Comparison of ENCODE assay signal across 16 cellular contexts in genomic region chr16:76985362-76985761, GRCh38.
A peak's percentile ranks its signal among the peaks of the same experiment; 100 is the strongest.
DNase-seq lines count a peak whose midpoint lies in the region; ATAC-seq and TF ChIP-seq lines count a peak whose summit lies in the region.
"Had no signal": no experiment of that assay in that cellular context is flagged by ENCODE, and none has a peak within 500 bp of the region (broad histone marks: within the 10 kb centered on the region; RNA-seq: fewer than 3 reads in every experiment).

No MANE protein-coding gene starts in this region.

- H3K4me2 ChIP-seq in mesenchymal stem cell (ENCODE audit: low read length, poor library complexity, severe bottlenecking): no peak overlapping the region
- H3K4me2 ChIP-seq: BLaER1 treated with 17β-estradiol and CSF1 and Interleukin-3, amounts not matched to agents 10 nM and 100 nM had no signal

- H3K9me3 ChIP-seq in mesenchymal stem cell (ENCODE audit: control insufficient read depth, low read length) (no peaks in the 10 kb centered on the region), esophagus muscularis mucosa (no peaks in the 10 kb centered on the region)

- ATAC-seq in HG02938 (IDR thresholded peaks at IDR 0.05; ENCODE audit: unreplicated experiment): no peak

- no peak overlapping the region for H3K23ac ChIP-seq in mesenchymal stem cell (ENCODE audit: low read length in 2 of 2)

- no peak overlapping the region for H3K9ac ChIP-seq in mesenchymal stem cell (ENCODE audit: low read length)
- H3K9ac ChIP-seq: BLaER1 treated with 17β-estradiol and CSF1 and Interleukin-3, amounts not matched to agents 10 nM and 100 nM had no signal

- TF ChIP-seq EP300 in esophagus muscularis mucosa (IDR thresholded peaks at IDR 0.05): no peak

- DNase-seq in Caki2 (ENCODE audit: low read depth) (peak; percentile 38), amniotic epithelial cell (ENCODE audit: low read depth) (peak; percentile 26), glomerular visceral epithelial cell (ENCODE audit: extremely low spot score) (peak; percentile 51), mesenchymal stem cell (no peak), esophagus muscularis mucosa (ENCODE audit: extremely low spot score) (no peak), coronary artery (ENCODE audit: low spot score) (no peak), NCI-H2029 treated with DMSO at 0.1 percent for 48 hours (lab: John Stamatoyannopoulos, UW) (no peak)
- DNase-seq: 8988T; Calu3; CD4-positive, CD25-positive, alpha-beta regulatory T cell; DMS 273 treated with DMSO at 0.1 percent for 48 hours; HCEC 1CT; HFFc6 had no signal

- 14% methylated on average over 2 of the region's 3 CpGs for WGBS in mesenchymal stem cell
- WGBS in esophagus muscularis mucosa: 43% methylated on average over 3 of the region's 3 CpGs

- no peak for TF ChIP-seq POLR2A in esophagus muscularis mucosa (IDR thresholded peaks at IDR 0.05; ENCODE audit: low read depth)

- TF ChIP-seq CTCF in esophagus muscularis mucosa (IDR thresholded peaks at IDR 0.05): no peak
- TF ChIP-seq CTCF in coronary artery (IDR thresholded peaks at IDR 0.05): no peak

- in situ Hi-C loops in Caki2 (cut with HindIII; ENCODE audit: low pct_unique_long_range_greater_than_20kb, low sequenced_read_pairs): no loop called here

- no peak overlapping the region for H3K4ac ChIP-seq in mesenchymal stem cell (ENCODE audit: low read depth in 1 of 2, low read length in 2 of 2)

- no peak overlapping the region for H2AFZ ChIP-seq in mesenchymal stem cell (ENCODE audit: low read depth, low read length)

- H3K4me3 ChIP-seq in mesenchymal stem cell (ENCODE audit: insufficient read depth in 1 of 2, low read depth in 1 of 2, low read length in 2 of 2) (no peak overlapping the region), esophagus muscularis mucosa (no peak overlapping the region), coronary artery (no peak overlapping the region)
- H3K4me3 ChIP-seq: BLaER1 treated with 17β-estradiol and CSF1 and Interleukin-3, amounts not matched to agents 10 nM and 100 nM had no signal

- intact Hi-C loops in esophagus muscularis mucosa (cut with DNase I): no loop called here

- H3K14ac ChIP-seq in mesenchymal stem cell (ENCODE audit: low read length in 2 of 2): no peak overlapping the region

- no peak overlapping the region for H4K8ac ChIP-seq in mesenchymal stem cell (ENCODE audit: low read length)

- no peak overlapping the region for H2BK120ac ChIP-seq in mesenchymal stem cell (ENCODE audit: low read depth, low read length)

- no peaks in the 10 kb centered on the region for H3K36me3 ChIP-seq in mesenchymal stem cell (ENCODE audit: control insufficient read depth in 1 of 2, insufficient read depth in 2 of 2, low read depth in 1 of 2, low read length in 2 of 2)
- no peaks in the 10 kb centered on the region for H3K36me3 ChIP-seq in esophagus muscularis mucosa
- H3K36me3 ChIP-seq: BLaER1 treated with 17β-estradiol and CSF1 and Interleukin-3, amounts not matched to agents 10 nM and 100 nM had no signal

- H4K91ac ChIP-seq in mesenchymal stem cell (ENCODE audit: low read length): no peak overlapping the region

- H3K27ac ChIP-seq in mesenchymal stem cell (ENCODE audit: low read length, poor library complexity, severe bottlenecking) (peak overlapping the region; percentile 37), esophagus muscularis mucosa (replicated peaks in 1 of 4) (no peak overlapping the region), coronary artery (no peak overlapping the region)
- H3K27ac ChIP-seq: BLaER1 treated with 17β-estradiol and CSF1 and Interleukin-3, amounts not matched to agents 10 nM and 100 nM; HL-60 had no signal

- peak overlapping the region; percentile 19 for H2BK5ac ChIP-seq in mesenchymal stem cell (ENCODE audit: low read depth, low read length, poor library complexity, severe bottlenecking)

- no peak overlapping the region for H2AK5ac ChIP-seq in mesenchymal stem cell (ENCODE audit: low read length, severe bottlenecking)

- no peak overlapping the region for H2BK12ac ChIP-seq in mesenchymal stem cell (ENCODE audit: low read length in 2 of 2)

- H3K18ac ChIP-seq in mesenchymal stem cell (ENCODE audit: low read depth in 1 of 2, low read length in 2 of 2): no peak overlapping the region

- H2BK15ac ChIP-seq in mesenchymal stem cell (ENCODE audit: low read depth, poor library complexity, severe bottlenecking): no peak overlapping the region

- no peaks in the 10 kb centered on the region for H3K27me3 ChIP-seq in mesenchymal stem cell (ENCODE audit: control insufficient read depth in 1 of 2, insufficient read depth in 1 of 2, low read length in 2 of 2)
- no peaks in the 10 kb centered on the region for H3K27me3 ChIP-seq in esophagus muscularis mucosa
- H3K27me3 ChIP-seq: BLaER1 treated with 17β-estradiol and CSF1 and Interleukin-3, amounts not matched to agents 10 nM and 100 nM had no signal

- H3K4me1 ChIP-seq in mesenchymal stem cell (ENCODE audit: control insufficient read depth, insufficient read depth, low read depth, low read length) (no peaks in the 10 kb centered on the region), esophagus muscularis mucosa (no peaks in the 10 kb centered on the region)
- H3K4me1 ChIP-seq: BLaER1 treated with 17β-estradiol and CSF1 and Interleukin-3, amounts not matched to agents 10 nM and 100 nM had no signal

- no peaks in the 10 kb centered on the region for H3K79me1 ChIP-seq in mesenchymal stem cell (replicated peaks; ENCODE audit: low read length, poor library complexity, severe bottlenecking)

Comparison
In these comparisons a context has a peak if more than half of its experiments do, and no peak if none do; other contexts are left out.
1. DNase-seq: peak in Caki2 (single experiment), amniotic epithelial cell (single experiment) and glomerular visceral epithelial cell (single experiment); none in mesenchymal stem cell (single experiment), esophagus muscularis mucosa (single experiment), coronary artery (single experiment) and NCI-H2029 treated with DMSO at 0.1 percent for 48 hours (single experiment).